9 cellular contexts compared by ENCODE assay signal in genomic region chr6:150587637-150588036, GRCh38. TPM values are rescaled to one million over a fixed set of nuclear protein-coding genes. Genes with fewer than 3 reads are reported as not detected.
"Had no signal": no experiment of that assay in that cellular context is flagged by ENCODE, and none has a peak within 500 bp of the region (broad histone marks: within the 10 kb centered on the region; RNA-seq: fewer than 3 reads in every experiment).

No MANE protein-coding gene starts in this region.

- FAIRE-seq: G401.6, GM12878, GM12891, GM12892, GM18507, GM19239 had no signal

- H3K4me3 ChIP-seq: GM12878 had no signal

- ATAC-seq: GM12878 had no signal

- DNase-seq: GDM1, GF-D8 had no signal

RNA-seq across cellular contexts. Expression of gene PLEKHG1, which starts 12.0 kb away (rescaled TPM):
- total RNA-seq: G401 had no signal
